ENCODE assay signal across 12 cellular contexts in the genomic region with DNA sequence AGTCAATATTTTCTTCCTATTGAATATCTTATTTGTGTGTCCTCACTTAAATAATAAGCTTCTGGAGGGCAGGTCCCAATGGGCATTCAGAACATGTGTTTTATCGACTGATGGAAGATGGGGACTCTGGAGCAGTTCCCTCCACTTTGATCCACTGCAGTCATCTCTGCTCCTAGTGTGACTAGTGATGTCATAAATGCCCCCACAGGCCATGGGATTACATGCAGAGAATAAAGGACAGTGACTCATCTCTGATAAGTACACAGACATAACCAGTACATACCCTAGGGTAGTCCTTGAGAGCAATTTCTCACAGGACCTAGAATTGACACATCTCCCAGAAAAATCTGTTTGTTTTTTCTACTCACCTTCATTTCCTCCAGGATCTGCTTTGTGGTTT. TPM values are rescaled to one million over a fixed set of nuclear protein-coding genes. Genes with fewer than 3 reads are reported as not detected.
DNase-seq lines count a peak whose midpoint lies in the region; ATAC-seq and TF ChIP-seq lines count a peak whose summit lies in the region.
"Had no signal": no experiment of that assay in that cellular context is flagged by ENCODE, and none has a peak within 500 bp of the region (broad histone marks: within the 10 kb centered on the region; RNA-seq: fewer than 3 reads in every experiment).

No MANE protein-coding gene starts in this region.

- BruUV-seq in Caco-2 (replicated peaks; lab: Mats Ljungman, UMichigan): no TSS peak

- DNase-seq in Caki2 (ENCODE audit: low read depth) (peak; percentile 69), LoVo (ENCODE audit: low spot score) (peak; percentile 6), amniotic epithelial cell (ENCODE audit: low read depth) (peak; percentile 38), kidney epithelial cell (ENCODE audit: low read depth) (peak; percentile 67), SHP77 treated with DMSO at 0.1 percent for 48 hours (lab: John Stamatoyannopoulos, UW) (no peak), Caco-2 (no peak), Peyer's patch (no peak)
- DNase-seq: activated T-cell treated with anti-CD3 and anti-CD28 coated beads, Interleukin-2, amount 50 U/mL, for 1 hour; midbrain; NCI-H187 treated with DMSO at 0.1 percent for 48 hours; psoas muscle had no signal

- no peak overlapping the region for H3K27ac Mint-ChIP-seq in Caco-2 (ENCODE audit: unreplicated experiment)

- no peaks in the 10 kb centered on the region for H3K4me1 Mint-ChIP-seq in Caco-2 (ENCODE audit: low read depth, unreplicated experiment)

- H3K4me3 ChIP-seq in kidney epithelial cell (ENCODE audit: low read depth, low read length) (no peak overlapping the region), Caco-2 (ENCODE audit: low read depth, low read length) (no peak overlapping the region), Peyer's patch (no peak overlapping the region)
- H3K4me3 ChIP-seq: psoas muscle had no signal

- H3K4me1 ChIP-seq in Caco-2: no peaks in the 10 kb centered on the region
- H3K4me1 ChIP-seq in Peyer's patch: no peaks in the 10 kb centered on the region
- H3K4me1 ChIP-seq: psoas muscle had no signal

- H3K27me3 Mint-ChIP-seq in Caco-2 (ENCODE audit: insufficient read depth, unreplicated experiment): peaks cover 6% of the 10 kb centered on the region

- TF ChIP-seq CTCF in kidney epithelial cell (IDR thresholded peaks at IDR 0.05; ENCODE audit: insufficient read depth, low read length, poor library complexity, severe bottlenecking) (no peak), Caco-2 (IDR thresholded peaks at IDR 0.05; ENCODE audit: insufficient read depth in 1 of 2, low read depth in 1 of 2, low read length in 1 of 2, severe bottlenecking in 1 of 2, unreplicated experiment in 1 of 2) (no peak), Peyer's patch (IDR thresholded peaks at IDR 0.05) (no peak)

- in situ Hi-C loops in Caki2 (cut with HindIII; ENCODE audit: low pct_unique_long_range_greater_than_20kb, low sequenced_read_pairs): no loop called here

- H3K27ac ChIP-seq in Peyer's patch: no peak overlapping the region
- H3K27ac ChIP-seq: psoas muscle had no signal

- no peak for TF ChIP-seq POLR2A in Peyer's patch (IDR thresholded peaks at IDR 0.05)

- H3K36me3 ChIP-seq in kidney epithelial cell (ENCODE audit: control insufficient read depth, insufficient read depth, low read length) (no peaks in the 10 kb centered on the region), Caco-2 (ENCODE audit: control insufficient read depth, insufficient read depth, low read length) (no peaks in the 10 kb centered on the region), Peyer's patch (no peaks in the 10 kb centered on the region)

- intact Hi-C loops in Caco-2 (cut with micrococcal nuclease; ENCODE audit: unreplicated experiment): no loop called here

- no peaks in the 10 kb centered on the region for H3K9me3 Mint-ChIP-seq in Caco-2 (ENCODE audit: unreplicated experiment)

- CTCF ChIA-PET in Caco-2 (lab: Charles Lee): no interaction called here

- POLR2A ChIA-PET in Caco-2 (lab: Charles Lee): no interaction called here

- ATAC-seq in HG02981 (IDR thresholded peaks at IDR 0.05; ENCODE audit: unreplicated experiment): no peak
- ATAC-seq: psoas muscle had no signal

- H3K27me3 ChIP-seq in kidney epithelial cell (ENCODE audit: control insufficient read depth, insufficient read depth, low read length) (no peaks in the 10 kb centered on the region), Caco-2 (replicated peaks; ENCODE audit: control insufficient read depth, insufficient read depth, low read length) (no peaks in the 10 kb centered on the region), Peyer's patch (no peaks in the 10 kb centered on the region)

- no peaks in the 10 kb centered on the region for H3K9me3 ChIP-seq in Caco-2
- no peaks in the 10 kb centered on the region for H3K9me3 ChIP-seq in Peyer's patch
- H3K9me3 ChIP-seq: psoas muscle had no signal

- H3K4me3 Mint-ChIP-seq in Caco-2 (ENCODE audit: unreplicated experiment): no peak overlapping the region

- no peaks in the 10 kb centered on the region for H3K36me3 Mint-ChIP-seq in Caco-2 (ENCODE audit: insufficient read depth, unreplicated experiment)

RNA-seq across cellular contexts. Expression of a gene that starts 49.4 kb away (rescaled TPM):
- 1.4 and 23.8 TPM in 2 replicates for total RNA-seq in Caki2 (2014; rRNA removed; shearing (Covaris generic); ENCODE audit: low replicate concordance)
- total RNA-seq in kidney epithelial cell (3.9 and 4.5 TPM in 2 replicates), Caco-2 (2022) (0.95 and 1.6 TPM in 2 replicates), Peyer's patch (10 to 100 TPM; 15.4 to 57.8 (median 29.1) TPM)

Comparison
In these comparisons a context has a peak if more than half of its experiments do, and no peak if none do; other contexts are left out.
1. DNase-seq: peak in Caki2 (single experiment), LoVo (single experiment), amniotic epithelial cell (single experiment) and kidney epithelial cell (single experiment); none in SHP77 treated with DMSO at 0.1 percent for 48 hours (single experiment), Caco-2 (0 of 2) and Peyer's patch (0 of 3).